8 cellular contexts compared by ENCODE assay signal in genomic region chr21:32921632-32922230, GRCh38.
DNase-seq lines count a peak whose midpoint lies in the region; ATAC-seq and TF ChIP-seq lines count a peak whose summit lies in the region.

No MANE protein-coding gene starts in this region.

- H3K27me3 ChIP-seq in CD4-positive, alpha-beta memory T cell (ENCODE audit: insufficient read depth, low read length), result no peaks in the 10 kb centered on the region
- no peaks in the 10 kb centered on the region for H3K27me3 ChIP-seq in KMS-11 (ENCODE audit: insufficient read depth, low read depth)
- H3K27me3 ChIP-seq in iPS DF 6.9 (ENCODE audit: control insufficient read depth, insufficient read depth, low read length), result no peaks in the 10 kb centered on the region

- POLR2A ChIA-PET in CD4-positive, alpha-beta memory T cell (lab: Charles Lee; ENCODE audit: partially characterized antibody), result no interaction called here

- ATAC-seq in stimulated activated naive CD8-positive, alpha-beta T cell treated with anti-CD3 and anti-CD28 coated beads, Interleukin-15, amount 100 ng/mL, for 72 hours, result no peak
- ATAC-seq in GM18498 (IDR thresholded peaks at IDR 0.05; ENCODE audit: unreplicated experiment), result no peak

- H3K27ac Mint-ChIP-seq in CD4-positive, alpha-beta memory T cell, result peak overlapping the region in 1 of 7 donors; percentile 82
- H3K27ac Mint-ChIP-seq in stimulated activated naive CD8-positive, alpha-beta T cell treated with anti-CD3 and anti-CD28 coated beads, Interleukin-15, amount 100 ng/mL, for 72 hours, result no peak overlapping the region

- H3K9ac ChIP-seq in KMS-11, result no peak overlapping the region

- H3K4me2 ChIP-seq in KMS-11, result no peak overlapping the region

- TF ChIP-seq CTCF in KMS-11 (conservative IDR thresholded peaks at IDR 0.05; ENCODE audit: low read depth, low read length), result peak; percentile 88

- H3K4me1 Mint-ChIP-seq in CD4-positive, alpha-beta memory T cell, result peaks cover 5 to 17% (median 8%) of the 10 kb centered on the region in 4 donors
- H3K4me1 Mint-ChIP-seq in stimulated activated naive CD8-positive, alpha-beta T cell treated with anti-CD3 and anti-CD28 coated beads, Interleukin-15, amount 100 ng/mL, for 72 hours, result peaks cover 7% of the 10 kb centered on the region

- no peaks in the 10 kb centered on the region for H3K27me3 Mint-ChIP-seq in CD4-positive, alpha-beta memory T cell
- H3K27me3 Mint-ChIP-seq in stimulated activated naive CD8-positive, alpha-beta T cell treated with anti-CD3 and anti-CD28 coated beads, Interleukin-15, amount 100 ng/mL, for 72 hours, result no peaks in the 10 kb centered on the region

- H3K27ac ChIP-seq in CD4-positive, alpha-beta memory T cell (ENCODE audit: low read depth, low read length), result no peak overlapping the region
- H3K27ac ChIP-seq in KMS-11, result no peak overlapping the region
- H3K27ac ChIP-seq in iPS DF 6.9 (ENCODE audit: low read length), result no peak overlapping the region

- H3K9me3 ChIP-seq in CD4-positive, alpha-beta memory T cell (ENCODE audit: control insufficient read depth in 1 of 2, low read length in 2 of 2), result no peaks in the 10 kb centered on the region
- no peaks in the 10 kb centered on the region; the same call in 1 of the 2 replicates for H3K9me3 ChIP-seq in iPS DF 6.9 (ENCODE audit: control insufficient read depth, insufficient read depth, low read length)

- H3K36me3 Mint-ChIP-seq in CD4-positive, alpha-beta memory T cell, result peaks cover 2 to 9% of the 10 kb centered on the region in 2 donors

- no peaks in the 10 kb centered on the region for H4K20me1 ChIP-seq in KMS-11 (ENCODE audit: insufficient read depth)

- no peak overlapping the region for H3K4me3 ChIP-seq in CD4-positive, alpha-beta memory T cell (ENCODE audit: low read length in 2 of 2)
- H3K4me3 ChIP-seq in KMS-11 (IDR thresholded peaks at IDR 0.05; ENCODE audit: insufficient read depth, low read depth, low read length), result no peak overlapping the region
- H3K4me3 ChIP-seq in iPS DF 6.9 (ENCODE audit: low read length), result no peak overlapping the region

- peak in 3 of 5 donors; percentile 18 to 35 (median 20) for DNase-seq in CD4-positive, alpha-beta memory T cell
- DNase-seq in activated T-cell treated with anti-CD3 and anti-CD28 coated beads for 24 hours (ENCODE audit: low read depth), result peak; percentile 22
- peak; percentile 31 for DNase-seq in iPS DF 6.9 (ENCODE audit: low read depth, low spot score)
- peak; percentile 14 to 21 for DNase-seq in stimulated activated naive CD8-positive, alpha-beta T cell treated with anti-CD3 and anti-CD28 coated beads, Interleukin-15, amount 100 ng/mL, for 72 hours
- DNase-seq in NCI-H345 (lab: John Stamatoyannopoulos, UW), result no peak
- DNase-seq in DMS114 treated with DMSO at 0.1 percent for 48 hours (lab: John Stamatoyannopoulos, UW; ENCODE audit: unreplicated experiment), result no peak

- H3K4me3 Mint-ChIP-seq in CD4-positive, alpha-beta memory T cell, result no peak overlapping the region
- H3K4me3 Mint-ChIP-seq in stimulated activated naive CD8-positive, alpha-beta T cell treated with anti-CD3 and anti-CD28 coated beads, Interleukin-15, amount 100 ng/mL, for 72 hours, result no peak overlapping the region

- CTCF ChIA-PET in CD4-positive, alpha-beta memory T cell (lab: Charles Lee; ENCODE audit: partially characterized antibody), result interaction anchor here (1.1 to 5.7 kb wide), 6 partner anchors 10 to 275 kb away, joined by 3 to 64 read pairs (median 13); no protein-coding TSS in a partner anchor

- peaks cover 2% of the 10 kb centered on the region for H3K4me1 ChIP-seq in CD4-positive, alpha-beta memory T cell (ENCODE audit: insufficient read depth, low read length)
- H3K4me1 ChIP-seq in KMS-11 (ENCODE audit: low read depth, poor library complexity, severe bottlenecking) (no peaks in the 10 kb centered on the region), iPS DF 6.9 (ENCODE audit: control insufficient read depth, insufficient read depth, low read length) (no peaks in the 10 kb centered on the region)

- intact Hi-C loops in CD4-positive, alpha-beta memory T cell (cut with micrococcal nuclease), result loop anchor here (2.0 kb wide), 1 partner anchor 205 kb away; no protein-coding TSS in a partner anchor

- peaks cover 8 to 26% (median 18%) of the 10 kb centered on the region in 8 donors for H3K9me3 Mint-ChIP-seq in CD4-positive, alpha-beta memory T cell
- peaks cover 20 to 22% of the 10 kb centered on the region in 2 donors for H3K9me3 Mint-ChIP-seq in stimulated activated naive CD8-positive, alpha-beta T cell treated with anti-CD3 and anti-CD28 coated beads, Interleukin-15, amount 100 ng/mL, for 72 hours

- H3K36me3 ChIP-seq in CD4-positive, alpha-beta memory T cell (ENCODE audit: insufficient read depth, low read length), result no peaks in the 10 kb centered on the region
- H3K36me3 ChIP-seq in KMS-11 (ENCODE audit: insufficient read depth), result no peaks in the 10 kb centered on the region
- no peaks in the 10 kb centered on the region for H3K36me3 ChIP-seq in iPS DF 6.9 (ENCODE audit: control insufficient read depth, insufficient read depth, low read length)

- no peak overlapping the region for H2AFZ ChIP-seq in KMS-11 (ENCODE audit: low read depth)

- no CpG with 5 or more reads among the region's 7 CpGs for WGBS in iPS DF 6.9 (ENCODE audit: insufficient coverage, insufficient read length)

- H3K79me2 ChIP-seq in KMS-11 (ENCODE audit: insufficient read depth, low read depth), result no peaks in the 10 kb centered on the region

Comparison
In these comparisons a context has a peak if more than half of its experiments do, and no peak if none do; other contexts are left out.
1. DNase-seq: peak in CD4-positive, alpha-beta memory T cell (3 of 5), activated T-cell treated with anti-CD3 and anti-CD28 coated beads for 24 hours (single experiment), iPS DF 6.9 (single experiment) and stimulated activated naive CD8-positive, alpha-beta T cell treated with anti-CD3 and anti-CD28 coated beads, Interleukin-15, amount 100 ng/mL, for 72 hours (2 of 2); none in NCI-H345 (single experiment) and DMS114 treated with DMSO at 0.1 percent for 48 hours (single experiment).